Comparison of ENCODE assay signal across 13 cellular contexts in the genomic region with DNA sequence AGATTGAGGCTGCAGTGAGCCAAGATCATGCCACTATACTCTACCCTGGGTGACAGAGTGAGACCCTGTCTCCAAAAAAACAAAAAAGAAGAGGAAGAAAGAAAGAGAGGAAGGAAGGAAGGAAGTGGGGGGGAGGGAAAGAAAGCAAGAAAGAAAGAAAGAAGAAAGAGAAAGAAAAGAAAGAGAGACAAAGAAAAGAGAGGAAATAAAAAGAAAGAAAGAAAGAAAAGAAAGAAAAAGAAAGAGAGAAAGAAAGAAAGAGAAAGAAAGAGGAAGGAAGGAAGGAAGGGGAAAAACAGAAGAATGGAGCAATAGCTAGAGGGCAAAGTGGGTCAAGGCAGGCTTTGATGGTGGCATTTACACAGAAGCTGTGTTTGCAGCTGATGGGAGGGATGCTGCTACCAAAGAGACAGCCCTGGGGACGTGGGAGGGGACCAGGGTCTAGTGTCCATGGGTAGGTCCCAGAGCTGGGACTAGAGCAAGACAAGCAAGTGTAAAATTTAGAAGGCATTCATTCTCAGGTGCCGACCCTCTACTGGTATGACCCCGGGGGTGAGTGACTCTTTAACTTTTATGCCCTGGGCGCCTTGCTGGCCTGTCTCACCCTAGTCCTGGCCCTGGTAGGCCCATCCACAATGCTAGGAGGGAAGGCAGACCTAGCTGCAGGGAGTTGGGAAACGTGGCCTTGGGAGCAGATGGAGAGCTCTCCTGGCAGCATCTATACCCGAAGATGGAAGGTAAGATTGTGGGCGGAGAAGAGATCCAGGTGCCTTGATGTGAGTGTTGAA. TPM values are rescaled to one million over a fixed set of nuclear protein-coding genes. Genes with fewer than 3 reads are reported as not detected.
DNase-seq lines count a peak whose midpoint lies in the region; ATAC-seq, FAIRE-seq and TF ChIP-seq lines count a peak whose summit lies in the region.
"Had no signal": no experiment of that assay in that cellular context is flagged by ENCODE, and none has a peak within 500 bp of the region (broad histone marks: within the 10 kb centered on the region; RNA-seq: fewer than 3 reads in every experiment).

No MANE protein-coding gene starts in this region.

- H3K36me3 Mint-ChIP-seq in activated T-helper 2 cell treated with anti-CD3 and anti-CD28 coated beads, Interferon-gamma antibody, Interleukin-2, Interleukin-4, amounts not matched to agents 10 μg/mL and 5 μg/mL and 100 μg/mL, durations not matched to agents 14 hours and 24 hours and 36 hours (ENCODE audit: low read depth) = no peaks in the 10 kb centered on the region
- no peaks in the 10 kb centered on the region for H3K36me3 Mint-ChIP-seq in memory B cell

- intact Hi-C loops in HepG2 (cut with micrococcal nuclease; ENCODE audit: unreplicated experiment) (loop anchor here (5.0 to 10.0 kb wide), 2 partner anchors 56 to 198 kb away; partner anchors contain the start of genes FBXL8 and TRADD), right lobe of liver (cut with DNase I) (no loop called here)
- intact Hi-C loops in activated T-helper 2 cell treated with anti-CD3 and anti-CD28 coated beads, Interferon-gamma antibody, Interleukin-2, Interleukin-4, amounts not matched to agents 10 μg/mL and 5 μg/mL and 100 μg/mL, durations not matched to agents 14 hours and 24 hours and 36 hours (cut with micrococcal nuclease) = no loop called here

- H3K36me3 ChIP-seq in HepG2 (replicated peaks in 1 of 2; ENCODE audit: control insufficient read depth in 1 of 2, insufficient read depth in 2 of 2, low read length in 2 of 2) = no peaks in the 10 kb centered on the region
- no peaks in the 10 kb centered on the region for H3K36me3 ChIP-seq in right lobe of liver

- POLR2A ChIA-PET in HepG2 (lab: Yijun Ruan, JAX) = no interaction called here

- H3K4me3 ChIP-seq in HepG2 (replicated peaks in 1 of 3; ENCODE audit: insufficient read depth in 1 of 3, low read depth in 2 of 3, low read length in 3 of 3) = no peak overlapping the region
- no peak overlapping the region for H3K4me3 ChIP-seq in right lobe of liver
- H3K4me3 ChIP-seq: GM23248 had no signal

- TF ChIP-seq CTCF in HepG2 (CRISPR knock-in tag; IDR thresholded peaks at IDR 0.05) = no peak
- no peak for TF ChIP-seq CTCF in right lobe of liver (IDR thresholded peaks at IDR 0.05)

- H3K4me1 Mint-ChIP-seq in activated T-helper 2 cell treated with anti-CD3 and anti-CD28 coated beads, Interferon-gamma antibody, Interleukin-2, Interleukin-4, amounts not matched to agents 10 μg/mL and 5 μg/mL and 100 μg/mL, durations not matched to agents 14 hours and 24 hours and 36 hours (ENCODE audit: low read depth) = peaks cover 21% of the 10 kb centered on the region
- peaks cover 22% of the 10 kb centered on the region for H3K4me1 Mint-ChIP-seq in memory B cell

- H3K9ac ChIP-seq in HepG2 (ENCODE audit: insufficient read depth, low read depth, low read length) = no peak overlapping the region
- H3K9ac ChIP-seq: GM23248 had no signal

- no peak overlapping the region; the same call in 1 of the 2 replicates for H3K4me2 ChIP-seq in HepG2 (ENCODE audit: low read depth, low read length)

- TF ChIP-seq EP300 in HepG2 (IDR thresholded peaks at IDR 0.05; ENCODE audit: low read depth in 2 of 2, low read length in 2 of 2) = no peak
- no peak for TF ChIP-seq EP300 in HepG2 (CRISPR knock-in tag; IDR thresholded peaks at IDR 0.05; ENCODE audit: borderline replicate concordance)

- TF ChIP-seq POLR2A in HepG2 (IDR thresholded peaks at IDR 0.05; ENCODE audit: insufficient read depth in 1 of 2, low read depth in 2 of 2, low read length in 2 of 2) (no peak), right lobe of liver (IDR thresholded peaks at IDR 0.05) (no peak)

- no peak for TF ChIP-seq RAD21 in HepG2 (CRISPR knock-in tag; IDR thresholded peaks at IDR 0.05)

- ATAC-seq in HepG2 = no peak
- ATAC-seq in right lobe of liver = no peak
- no peak for ATAC-seq in memory B cell (ENCODE audit: low read depth)

- DNase-seq in HepG2 (ENCODE audit: low spot score) = no peak
- DNase-seq in right lobe of liver = no peak
- DNase-seq in activated T-helper 2 cell treated with anti-CD3 and anti-CD28 coated beads, Interferon-gamma antibody, Interleukin-2, Interleukin-4, amounts not matched to agents 10 μg/mL and 5 μg/mL and 100 μg/mL, durations not matched to agents 14 hours and 24 hours and 36 hours (ENCODE audit: low spot score) = no peak
- DNase-seq in memory B cell (ENCODE audit: low spot score in 2 of 2) = no peak
- no peak for DNase-seq in COR-L47 (lab: John Stamatoyannopoulos, UW)
- DNase-seq in D341Med (ENCODE audit: low spot score) = no peak
- DNase-seq in NCI-H146 (lab: John Stamatoyannopoulos, UW) = no peak
- DNase-seq: GM23248, NCI-H1436 treated with DMSO at 0.1 percent for 48 hours, NCI-H345, NCI-H526 treated with DMSO at 0.1 percent for 48 hours had no signal

- BruUV-seq in HepG2 (replicated peaks; lab: Mats Ljungman, UMichigan) = no TSS peak

- no peaks in the 10 kb centered on the region for H4K20me1 ChIP-seq in HepG2 (ENCODE audit: insufficient read depth, low read length)

- no peak overlapping the region for H2AFZ ChIP-seq in HepG2 (ENCODE audit: low read length)
- H2AFZ ChIP-seq: GM23248 had no signal

- peak overlapping the region; percentile 9 for H3K27ac Mint-ChIP-seq in activated T-helper 2 cell treated with anti-CD3 and anti-CD28 coated beads, Interferon-gamma antibody, Interleukin-2, Interleukin-4, amounts not matched to agents 10 μg/mL and 5 μg/mL and 100 μg/mL, durations not matched to agents 14 hours and 24 hours and 36 hours
- H3K27ac Mint-ChIP-seq in memory B cell = no peak overlapping the region

- no peak for FAIRE-seq in HepG2 (lab: Jason Lieb, UNC)

- no peaks in the 10 kb centered on the region for H3K9me3 Mint-ChIP-seq in activated T-helper 2 cell treated with anti-CD3 and anti-CD28 coated beads, Interferon-gamma antibody, Interleukin-2, Interleukin-4, amounts not matched to agents 10 μg/mL and 5 μg/mL and 100 μg/mL, durations not matched to agents 14 hours and 24 hours and 36 hours
- no peaks in the 10 kb centered on the region for H3K9me3 Mint-ChIP-seq in memory B cell

- 0 out of 5 replicates have a peak, but pooled peaks cover 0 to 3% of the 10 kb centered on the region in 2 experiments for H3K27me3 ChIP-seq in HepG2 (ENCODE audit: control insufficient read depth in 1 of 2, insufficient read depth in 2 of 2, low read length in 2 of 2)
- H3K27me3 ChIP-seq in right lobe of liver = no peaks in the 10 kb centered on the region

- CTCF ChIA-PET in HepG2 (lab: Yijun Ruan, JAX; ENCODE audit: low intra/inter-chr PET ratio, low total read pairs) = no interaction called here

- WGBS in HepG2 (ENCODE audit: low lambda C conversion rate) = 9% methylated on average over 7 of the region's 7 CpGs
- 84% methylated on average over 3 of the region's 7 CpGs for WGBS in right lobe of liver (ENCODE audit: insufficient coverage, low coverage, low lambda C conversion rate, missing lambda C conversion rate)

- H3K4me3 Mint-ChIP-seq in activated T-helper 2 cell treated with anti-CD3 and anti-CD28 coated beads, Interferon-gamma antibody, Interleukin-2, Interleukin-4, amounts not matched to agents 10 μg/mL and 5 μg/mL and 100 μg/mL, durations not matched to agents 14 hours and 24 hours and 36 hours (ENCODE audit: low read depth) = no peak overlapping the region
- peak overlapping the region; percentile 42 for H3K4me3 Mint-ChIP-seq in memory B cell

- no peak overlapping the region for H3K27ac ChIP-seq in HepG2 (ENCODE audit: extremely low read length, insufficient read depth, low read length)
- no peak overlapping the region for H3K27ac ChIP-seq in right lobe of liver
- H3K27ac ChIP-seq: GM23248 had no signal

- in situ Hi-C loops in HepG2 (cut with HindIII; ENCODE audit: extremely low pct_ligation_motif_present, low pct_unique_long_range_greater_than_20kb) = no loop called here

- H3K27me3 Mint-ChIP-seq in activated T-helper 2 cell treated with anti-CD3 and anti-CD28 coated beads, Interferon-gamma antibody, Interleukin-2, Interleukin-4, amounts not matched to agents 10 μg/mL and 5 μg/mL and 100 μg/mL, durations not matched to agents 14 hours and 24 hours and 36 hours (ENCODE audit: low read depth) = no peaks in the 10 kb centered on the region
- peaks cover 4% of the 10 kb centered on the region for H3K27me3 Mint-ChIP-seq in memory B cell

- H3K9me3 ChIP-seq in HepG2 (ENCODE audit: low read length) (no peaks in the 10 kb centered on the region), right lobe of liver (no peaks in the 10 kb centered on the region)

- peaks cover 76% of the 10 kb centered on the region for H3K4me1 ChIP-seq in HepG2 (ENCODE audit: insufficient read depth, low read length)
- peaks cover 0 to 45% (median 21%) of the 10 kb centered on the region in 4 donors for H3K4me1 ChIP-seq in right lobe of liver

- no peaks in the 10 kb centered on the region for H3K79me2 ChIP-seq in HepG2 (ENCODE audit: insufficient read depth, low read length)

RNA-seq across cellular contexts. Expression of gene CES3, which starts 2.0 kb away (rescaled TPM):
- total RNA-seq in HepG2 (2016; rRNA removed; fragmentation: Illumina TruSeq; extraction: Trizol) = 2.3 and 6.6 TPM in 2 replicates
- total RNA-seq in HepG2 (2016; cell fraction: cytosol; rRNA removed; fragmentation: Illumina TruSeq; extraction: Trizol; ENCODE audit: low read depth) = 1.0 and 1.6 TPM in 2 replicates
- 2.2 and 6.6 TPM in 2 replicates for total RNA-seq in HepG2 (2016; cell fraction: insoluble cytoplasmic fraction; rRNA removed; fragmentation: Illumina TruSeq; extraction: Trizol)
- total RNA-seq in HepG2 (2016; cell fraction: membrane; rRNA removed; fragmentation: Illumina TruSeq; extraction: Trizol) = 1.1 and 1.5 TPM in 2 replicates
- 7.5 and 8.8 TPM in 2 replicates for total RNA-seq in HepG2 (2016; cell fraction: nucleus; rRNA removed; fragmentation: Illumina TruSeq; extraction: Trizol)
- polyA plus RNA-seq in HepG2 (2011; rRNA removed) = 17.4 and 18.1 TPM in 2 replicates
- 6.7 and 8.6 TPM in 2 replicates for polyA plus RNA-seq in HepG2 (2011; cell fraction: cytosol; rRNA removed)
- polyA plus RNA-seq in HepG2 (2011; cell fraction: nucleus; rRNA removed) = 92.0 and 127 TPM in 2 replicates
- polyA plus RNA-seq in HepG2 (2012) = 8.9 and 16.9 TPM in 2 replicates
- polyA plus RNA-seq in HepG2 (2016; cell fraction: cytosol; fragmentation: Illumina TruSeq; extraction: Trizol; ENCODE audit: low read depth) = 0.78 and 0.88 TPM in 2 replicates
- polyA plus RNA-seq in HepG2 (2016; cell fraction: insoluble cytoplasmic fraction; fragmentation: Illumina TruSeq; extraction: Trizol; ENCODE audit: low read depth) = 1.7 and 1.9 TPM in 2 replicates
- 1.1 and 1.7 TPM in 2 replicates for polyA plus RNA-seq in HepG2 (2016; cell fraction: membrane; fragmentation: Illumina TruSeq; extraction: Trizol; ENCODE audit: low read depth)
- 17.9 and 18.5 TPM in 2 replicates for polyA plus RNA-seq in HepG2 (2016; cell fraction: nucleus; fragmentation: Illumina TruSeq; extraction: Trizol; ENCODE audit: insufficient read depth, low read depth)
- polyA minus RNA-seq in HepG2 (2011; rRNA and poly(A)+ RNA removed; ENCODE audit: low replicate concordance) = 11.2 and 24.1 TPM in 2 replicates
- 3.3 and 3.6 TPM in 2 replicates for polyA minus RNA-seq in HepG2 (2011; cell fraction: cytosol; rRNA and poly(A)+ RNA removed)
- 30.0 and 30.8 TPM in 2 replicates for polyA minus RNA-seq in HepG2 (2011; cell fraction: nucleus; rRNA and poly(A)+ RNA removed)
- 10 to 100 TPM; 19.1 to 82.4 (median 35.9) TPM for total RNA-seq in right lobe of liver
- 9.4 and 10.6 TPM in 2 replicates for total RNA-seq in activated T-helper 2 cell treated with anti-CD3 and anti-CD28 coated beads, Interferon-gamma antibody, Interleukin-2, Interleukin-4, amounts not matched to agents 10 μg/mL and 5 μg/mL and 100 μg/mL, durations not matched to agents 14 hours and 24 hours and 36 hours
- total RNA-seq: GM23248, RPMI7951 had no signal
- polyA plus RNA-seq: GM23248 had no signal

RNA-seq across cellular contexts. Expression of gene CES2, which starts 23.7 kb away (rescaled TPM):
- total RNA-seq in HepG2 (2016; rRNA removed; fragmentation: Illumina TruSeq; extraction: Trizol) (35.1 and 63.8 TPM in 2 replicates), right lobe of liver (100 to 1,000 TPM; 226 to 357 (median 263) TPM)
- 12.7 and 15.0 TPM in 2 replicates for total RNA-seq in HepG2 (2016; cell fraction: cytosol; rRNA removed; fragmentation: Illumina TruSeq; extraction: Trizol; ENCODE audit: low read depth)
- total RNA-seq in HepG2 (2016; cell fraction: insoluble cytoplasmic fraction; rRNA removed; fragmentation: Illumina TruSeq; extraction: Trizol) = 29.8 and 64.2 TPM in 2 replicates
- total RNA-seq in HepG2 (2016; cell fraction: membrane; rRNA removed; fragmentation: Illumina TruSeq; extraction: Trizol) = 28.1 and 29.2 TPM in 2 replicates
- 66.6 and 67.9 TPM in 2 replicates for total RNA-seq in HepG2 (2016; cell fraction: nucleus; rRNA removed; fragmentation: Illumina TruSeq; extraction: Trizol)
- polyA plus RNA-seq in HepG2 (2011; rRNA removed) = 50.6 and 69.7 TPM in 2 replicates
- polyA plus RNA-seq in HepG2 (2011; cell fraction: cytosol; rRNA removed) = 53.6 and 111 TPM in 2 replicates
- polyA plus RNA-seq in HepG2 (2011; cell fraction: nucleus; rRNA removed) = 91.0 and 105 TPM in 2 replicates
- 35.0 and 38.8 TPM in 2 replicates for polyA plus RNA-seq in HepG2 (2012)
- 8.2 and 8.4 TPM in 2 replicates for polyA plus RNA-seq in HepG2 (2016; cell fraction: cytosol; fragmentation: Illumina TruSeq; extraction: Trizol; ENCODE audit: low read depth)
- polyA plus RNA-seq in HepG2 (2016; cell fraction: insoluble cytoplasmic fraction; fragmentation: Illumina TruSeq; extraction: Trizol; ENCODE audit: low read depth) = 34.3 and 41.4 TPM in 2 replicates
- polyA plus RNA-seq in HepG2 (2016; cell fraction: membrane; fragmentation: Illumina TruSeq; extraction: Trizol; ENCODE audit: low read depth) = 23.2 and 23.5 TPM in 2 replicates
- 90.2 and 93.4 TPM in 2 replicates for polyA plus RNA-seq in HepG2 (2016; cell fraction: nucleus; fragmentation: Illumina TruSeq; extraction: Trizol; ENCODE audit: insufficient read depth, low read depth)
- 57.1 and 105 TPM in 2 replicates for polyA minus RNA-seq in HepG2 (2011; rRNA and poly(A)+ RNA removed; ENCODE audit: low replicate concordance)
- polyA minus RNA-seq in HepG2 (2011; cell fraction: cytosol; rRNA and poly(A)+ RNA removed) = 38.1 and 44.7 TPM in 2 replicates
- polyA minus RNA-seq in HepG2 (2011; cell fraction: nucleus; rRNA and poly(A)+ RNA removed) = 58.2 and 81.7 TPM in 2 replicates
- total RNA-seq in activated T-helper 2 cell treated with anti-CD3 and anti-CD28 coated beads, Interferon-gamma antibody, Interleukin-2, Interleukin-4, amounts not matched to agents 10 μg/mL and 5 μg/mL and 100 μg/mL, durations not matched to agents 14 hours and 24 hours and 36 hours = 35.3 and 36.8 TPM in 2 replicates

RNA-seq across cellular contexts. Expression of gene CIAO2B, which starts 24.8 kb away (rescaled TPM):
- 157 and 174 TPM in 2 replicates for total RNA-seq in HepG2 (2016; rRNA removed; fragmentation: Illumina TruSeq; extraction: Trizol)
- 112 and 125 TPM in 2 replicates for total RNA-seq in HepG2 (2016; cell fraction: cytosol; rRNA removed; fragmentation: Illumina TruSeq; extraction: Trizol; ENCODE audit: low read depth)
- 157 and 172 TPM in 2 replicates for total RNA-seq in HepG2 (2016; cell fraction: insoluble cytoplasmic fraction; rRNA removed; fragmentation: Illumina TruSeq; extraction: Trizol)
- 121 and 136 TPM in 2 replicates for total RNA-seq in HepG2 (2016; cell fraction: membrane; rRNA removed; fragmentation: Illumina TruSeq; extraction: Trizol)
- total RNA-seq in HepG2 (2016; cell fraction: nucleus; rRNA removed; fragmentation: Illumina TruSeq; extraction: Trizol) = 52.6 and 58.0 TPM in 2 replicates
- 293 and 323 TPM in 2 replicates for polyA plus RNA-seq in HepG2 (2011; rRNA removed)
- polyA plus RNA-seq in HepG2 (2011; cell fraction: cytosol; rRNA removed) = 297 and 385 TPM in 2 replicates
- polyA plus RNA-seq in HepG2 (2011; cell fraction: nucleus; rRNA removed) = 155 and 174 TPM in 2 replicates
- 123 and 148 TPM in 2 replicates for polyA plus RNA-seq in HepG2 (2012)
- 115 and 148 TPM in 2 replicates for polyA plus RNA-seq in HepG2 (2016; cell fraction: cytosol; fragmentation: Illumina TruSeq; extraction: Trizol; ENCODE audit: low read depth)
- polyA plus RNA-seq in HepG2 (2016; cell fraction: insoluble cytoplasmic fraction; fragmentation: Illumina TruSeq; extraction: Trizol; ENCODE audit: low read depth) = 172 and 184 TPM in 2 replicates
- 126 and 141 TPM in 2 replicates for polyA plus RNA-seq in HepG2 (2016; cell fraction: membrane; fragmentation: Illumina TruSeq; extraction: Trizol; ENCODE audit: low read depth)
- polyA plus RNA-seq in HepG2 (2016; cell fraction: nucleus; fragmentation: Illumina TruSeq; extraction: Trizol; ENCODE audit: insufficient read depth, low read depth) = 111 and 112 TPM in 2 replicates
- polyA minus RNA-seq in HepG2 (2011; rRNA and poly(A)+ RNA removed; ENCODE audit: low replicate concordance) = 172 and 255 TPM in 2 replicates
- polyA minus RNA-seq in HepG2 (2011; cell fraction: cytosol; rRNA and poly(A)+ RNA removed) = 61.5 and 83.0 TPM in 2 replicates
- 19.1 and 27.6 TPM in 2 replicates for polyA minus RNA-seq in HepG2 (2011; cell fraction: nucleus; rRNA and poly(A)+ RNA removed)
- 100 to 1,000 TPM in 2 of 6 experiments, 10 to 100 TPM in 4; 40.6 to 111 (median 47.4) TPM for total RNA-seq in right lobe of liver
- total RNA-seq in activated T-helper 2 cell treated with anti-CD3 and anti-CD28 coated beads, Interferon-gamma antibody, Interleukin-2, Interleukin-4, amounts not matched to agents 10 μg/mL and 5 μg/mL and 100 μg/mL, durations not matched to agents 14 hours and 24 hours and 36 hours = 161 and 165 TPM in 2 replicates

RNA-seq across cellular contexts. Expression of gene CES4A, which starts 29.3 kb away (rescaled TPM):
- total RNA-seq in HepG2 (2016; rRNA removed; fragmentation: Illumina TruSeq; extraction: Trizol) (0.09 TPM in 1 of 2 replicates, not detected in the other), right lobe of liver (10 to 100 TPM in 4 of 6 experiments, 1 to 10 TPM in 2; 5.2 to 54.7 (median 15.3) TPM)
- total RNA-seq in HepG2 (2016; cell fraction: cytosol; rRNA removed; fragmentation: Illumina TruSeq; extraction: Trizol; ENCODE audit: low read depth) = not detected in 2 replicates
- total RNA-seq in HepG2 (2016; cell fraction: insoluble cytoplasmic fraction; rRNA removed; fragmentation: Illumina TruSeq; extraction: Trizol) = not detected in 2 replicates
- not detected in 2 replicates for total RNA-seq in HepG2 (2016; cell fraction: membrane; rRNA removed; fragmentation: Illumina TruSeq; extraction: Trizol)
- total RNA-seq in HepG2 (2016; cell fraction: nucleus; rRNA removed; fragmentation: Illumina TruSeq; extraction: Trizol) = 0.43 TPM in 1 of 2 replicates, not detected in the other
- 0.17 and 0.18 TPM in 2 replicates for polyA plus RNA-seq in HepG2 (2011; rRNA removed)
- polyA plus RNA-seq in HepG2 (2011; cell fraction: cytosol; rRNA removed) = not detected in 2 replicates
- polyA plus RNA-seq in HepG2 (2011; cell fraction: nucleus; rRNA removed) = 1.1 and 1.3 TPM in 2 replicates
- 0.19 and 0.28 TPM in 2 replicates for polyA plus RNA-seq in HepG2 (2012)
- polyA plus RNA-seq in HepG2 (2016; cell fraction: cytosol; fragmentation: Illumina TruSeq; extraction: Trizol; ENCODE audit: low read depth) = not detected in 2 replicates
- not detected in 2 replicates for polyA plus RNA-seq in HepG2 (2016; cell fraction: insoluble cytoplasmic fraction; fragmentation: Illumina TruSeq; extraction: Trizol; ENCODE audit: low read depth)
- not detected in 2 replicates for polyA plus RNA-seq in HepG2 (2016; cell fraction: membrane; fragmentation: Illumina TruSeq; extraction: Trizol; ENCODE audit: low read depth)
- 0.24 TPM in 1 of 2 replicates, not detected in the other for polyA plus RNA-seq in HepG2 (2016; cell fraction: nucleus; fragmentation: Illumina TruSeq; extraction: Trizol; ENCODE audit: insufficient read depth, low read depth)
- 0.72 TPM in 1 of 2 replicates, not detected in the other for polyA minus RNA-seq in HepG2 (2011; rRNA and poly(A)+ RNA removed; ENCODE audit: low replicate concordance)
- polyA minus RNA-seq in HepG2 (2011; cell fraction: cytosol; rRNA and poly(A)+ RNA removed) = not detected in 2 replicates
- polyA minus RNA-seq in HepG2 (2011; cell fraction: nucleus; rRNA and poly(A)+ RNA removed) = 0.13 TPM in 1 of 2 replicates, not detected in the other
- 29.8 and 30.1 TPM in 2 replicates for total RNA-seq in activated T-helper 2 cell treated with anti-CD3 and anti-CD28 coated beads, Interferon-gamma antibody, Interleukin-2, Interleukin-4, amounts not matched to agents 10 μg/mL and 5 μg/mL and 100 μg/mL, durations not matched to agents 14 hours and 24 hours and 36 hours
- total RNA-seq: HT1080 had no signal

RNA-seq across cellular contexts. Expression of gene RRAD, which starts 33.7 kb away (rescaled TPM):
- total RNA-seq in HepG2 (2016; rRNA removed; fragmentation: Illumina TruSeq; extraction: Trizol) (0.80 and 1.0 TPM in 2 replicates), right lobe of liver (1 to 10 TPM in 3 of 6 experiments, under 1 TPM in 2, not detected in 1; 0.51 to 7.7 (median 3.0) TPM)
- not detected in 2 replicates for total RNA-seq in HepG2 (2016; cell fraction: cytosol; rRNA removed; fragmentation: Illumina TruSeq; extraction: Trizol; ENCODE audit: low read depth)
- total RNA-seq in HepG2 (2016; cell fraction: insoluble cytoplasmic fraction; rRNA removed; fragmentation: Illumina TruSeq; extraction: Trizol) = 0.49 and 1.3 TPM in 2 replicates
- total RNA-seq in HepG2 (2016; cell fraction: membrane; rRNA removed; fragmentation: Illumina TruSeq; extraction: Trizol) = 0.21 and 0.34 TPM in 2 replicates
- total RNA-seq in HepG2 (2016; cell fraction: nucleus; rRNA removed; fragmentation: Illumina TruSeq; extraction: Trizol) = 0.68 and 0.75 TPM in 2 replicates
- polyA plus RNA-seq in HepG2 (2011; rRNA removed) = 1.1 TPM in 2 replicates
- 0.95 and 1.5 TPM in 2 replicates for polyA plus RNA-seq in HepG2 (2011; cell fraction: cytosol; rRNA removed)
- polyA plus RNA-seq in HepG2 (2011; cell fraction: nucleus; rRNA removed) = 2.5 and 3.2 TPM in 2 replicates
- 0.30 and 0.93 TPM in 2 replicates for polyA plus RNA-seq in HepG2 (2012)
- 0.19 and 0.25 TPM in 2 replicates for polyA plus RNA-seq in HepG2 (2016; cell fraction: cytosol; fragmentation: Illumina TruSeq; extraction: Trizol; ENCODE audit: low read depth)
- 0.72 and 1.1 TPM in 2 replicates for polyA plus RNA-seq in HepG2 (2016; cell fraction: insoluble cytoplasmic fraction; fragmentation: Illumina TruSeq; extraction: Trizol; ENCODE audit: low read depth)
- 0.26 and 0.29 TPM in 2 replicates for polyA plus RNA-seq in HepG2 (2016; cell fraction: membrane; fragmentation: Illumina TruSeq; extraction: Trizol; ENCODE audit: low read depth)
- 1.2 and 1.5 TPM in 2 replicates for polyA plus RNA-seq in HepG2 (2016; cell fraction: nucleus; fragmentation: Illumina TruSeq; extraction: Trizol; ENCODE audit: insufficient read depth, low read depth)
- polyA minus RNA-seq in HepG2 (2011; rRNA and poly(A)+ RNA removed; ENCODE audit: low replicate concordance) = 0.16 and 1.7 TPM in 2 replicates
- 1.1 TPM in 1 of 2 replicates, not detected in the other for polyA minus RNA-seq in HepG2 (2011; cell fraction: cytosol; rRNA and poly(A)+ RNA removed)
- 0.37 and 0.90 TPM in 2 replicates for polyA minus RNA-seq in HepG2 (2011; cell fraction: nucleus; rRNA and poly(A)+ RNA removed)
- 1.2 and 1.8 TPM in 2 replicates for total RNA-seq in activated T-helper 2 cell treated with anti-CD3 and anti-CD28 coated beads, Interferon-gamma antibody, Interleukin-2, Interleukin-4, amounts not matched to agents 10 μg/mL and 5 μg/mL and 100 μg/mL, durations not matched to agents 14 hours and 24 hours and 36 hours
- total RNA-seq: HT1080 had no signal
